ENCODE assay signal across 2 cellular contexts in the genomic region with DNA sequence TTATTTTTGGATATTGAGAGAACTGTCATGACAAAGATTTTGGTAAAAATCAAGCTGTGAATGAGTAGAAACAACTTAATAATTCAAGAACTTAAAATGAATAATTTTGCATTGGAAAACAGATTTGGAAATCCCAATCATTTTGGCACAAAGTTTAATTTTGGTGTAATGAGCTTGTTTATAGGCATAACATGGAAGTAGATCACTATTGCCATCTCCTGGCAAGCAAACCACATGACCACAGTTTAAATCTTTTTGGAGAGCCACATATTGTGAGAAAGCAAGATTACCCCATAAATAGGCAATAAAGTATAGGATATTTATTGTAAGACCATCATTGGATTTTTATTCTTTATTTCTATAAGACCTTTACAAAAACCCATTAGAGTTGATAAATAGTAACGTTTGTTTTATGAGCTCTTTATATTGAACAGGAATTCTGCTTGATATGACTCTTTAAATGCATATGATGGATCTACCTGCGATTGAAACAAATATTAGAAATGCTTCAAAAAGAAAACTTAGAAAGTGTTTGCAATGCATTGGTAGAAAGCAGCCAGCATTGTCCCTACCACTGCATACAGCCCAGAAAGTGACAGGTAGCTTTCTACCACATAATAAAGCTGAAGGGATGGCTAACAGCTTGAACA.
TF ChIP-seq lines count a peak whose summit lies in the region.

No MANE protein-coding gene starts in this region.

TF ChIP-seq in GM23338, 12 proteins besides CTCF, POLR2A, EP300 and RAD21 (continued from another document):
- TF ChIP-seq EZH2 (IDR thresholded peaks at IDR 0.05; ENCODE audit: low read depth, unreplicated experiment) (no peak), NANOG (IDR thresholded peaks at IDR 0.05; ENCODE audit: borderline replicate concordance) (no peak), STAT1 (IDR thresholded peaks at IDR 0.05; ENCODE audit: unreplicated experiment) (no peak), ZNF331 (CRISPR knock-in tag; IDR thresholded peaks at IDR 0.05; ENCODE audit: low read depth) (no peak), CREB1 (CRISPR knock-in tag; IDR thresholded peaks at IDR 0.05; ENCODE audit: low read depth) (no peak)
- TF ChIP-seq, protein P1, sequence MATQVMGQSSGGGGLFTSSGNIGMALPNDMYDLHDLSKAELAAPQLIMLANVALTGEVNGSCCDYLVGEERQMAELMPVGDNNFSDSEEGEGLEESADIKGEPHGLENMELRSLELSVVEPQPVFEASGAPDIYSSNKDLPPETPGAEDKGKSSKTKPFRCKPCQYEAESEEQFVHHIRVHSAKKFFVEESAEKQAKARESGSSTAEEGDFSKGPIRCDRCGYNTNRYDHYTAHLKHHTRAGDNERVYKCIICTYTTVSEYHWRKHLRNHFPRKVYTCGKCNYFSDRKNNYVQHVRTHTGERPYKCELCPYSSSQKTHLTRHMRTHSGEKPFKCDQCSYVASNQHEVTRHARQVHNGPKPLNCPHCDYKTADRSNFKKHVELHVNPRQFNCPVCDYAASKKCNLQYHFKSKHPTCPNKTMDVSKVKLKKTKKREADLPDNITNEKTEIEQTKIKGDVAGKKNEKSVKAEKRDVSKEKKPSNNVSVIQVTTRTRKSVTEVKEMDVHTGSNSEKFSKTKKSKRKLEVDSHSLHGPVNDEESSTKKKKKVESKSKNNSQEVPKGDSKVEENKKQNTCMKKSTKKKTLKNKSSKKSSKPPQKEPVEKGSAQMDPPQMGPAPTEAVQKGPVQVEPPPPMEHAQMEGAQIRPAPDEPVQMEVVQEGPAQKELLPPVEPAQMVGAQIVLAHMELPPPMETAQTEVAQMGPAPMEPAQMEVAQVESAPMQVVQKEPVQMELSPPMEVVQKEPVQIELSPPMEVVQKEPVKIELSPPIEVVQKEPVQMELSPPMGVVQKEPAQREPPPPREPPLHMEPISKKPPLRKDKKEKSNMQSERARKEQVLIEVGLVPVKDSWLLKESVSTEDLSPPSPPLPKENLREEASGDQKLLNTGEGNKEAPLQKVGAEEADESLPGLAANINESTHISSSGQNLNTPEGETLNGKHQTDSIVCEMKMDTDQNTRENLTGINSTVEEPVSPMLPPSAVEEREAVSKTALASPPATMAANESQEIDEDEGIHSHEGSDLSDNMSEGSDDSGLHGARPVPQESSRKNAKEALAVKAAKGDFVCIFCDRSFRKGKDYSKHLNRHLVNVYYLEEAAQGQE (IDR thresholded peaks at IDR 0.05; ENCODE audit: unreplicated experiment): no peak
- TF ChIP-seq, protein P2, sequence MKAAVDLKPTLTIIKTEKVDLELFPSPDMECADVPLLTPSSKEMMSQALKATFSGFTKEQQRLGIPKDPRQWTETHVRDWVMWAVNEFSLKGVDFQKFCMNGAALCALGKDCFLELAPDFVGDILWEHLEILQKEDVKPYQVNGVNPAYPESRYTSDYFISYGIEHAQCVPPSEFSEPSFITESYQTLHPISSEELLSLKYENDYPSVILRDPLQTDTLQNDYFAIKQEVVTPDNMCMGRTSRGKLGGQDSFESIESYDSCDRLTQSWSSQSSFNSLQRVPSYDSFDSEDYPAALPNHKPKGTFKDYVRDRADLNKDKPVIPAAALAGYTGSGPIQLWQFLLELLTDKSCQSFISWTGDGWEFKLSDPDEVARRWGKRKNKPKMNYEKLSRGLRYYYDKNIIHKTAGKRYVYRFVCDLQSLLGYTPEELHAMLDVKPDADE (IDR thresholded peaks at IDR 0.05): no peak
- TF ChIP-seq, protein P3, sequence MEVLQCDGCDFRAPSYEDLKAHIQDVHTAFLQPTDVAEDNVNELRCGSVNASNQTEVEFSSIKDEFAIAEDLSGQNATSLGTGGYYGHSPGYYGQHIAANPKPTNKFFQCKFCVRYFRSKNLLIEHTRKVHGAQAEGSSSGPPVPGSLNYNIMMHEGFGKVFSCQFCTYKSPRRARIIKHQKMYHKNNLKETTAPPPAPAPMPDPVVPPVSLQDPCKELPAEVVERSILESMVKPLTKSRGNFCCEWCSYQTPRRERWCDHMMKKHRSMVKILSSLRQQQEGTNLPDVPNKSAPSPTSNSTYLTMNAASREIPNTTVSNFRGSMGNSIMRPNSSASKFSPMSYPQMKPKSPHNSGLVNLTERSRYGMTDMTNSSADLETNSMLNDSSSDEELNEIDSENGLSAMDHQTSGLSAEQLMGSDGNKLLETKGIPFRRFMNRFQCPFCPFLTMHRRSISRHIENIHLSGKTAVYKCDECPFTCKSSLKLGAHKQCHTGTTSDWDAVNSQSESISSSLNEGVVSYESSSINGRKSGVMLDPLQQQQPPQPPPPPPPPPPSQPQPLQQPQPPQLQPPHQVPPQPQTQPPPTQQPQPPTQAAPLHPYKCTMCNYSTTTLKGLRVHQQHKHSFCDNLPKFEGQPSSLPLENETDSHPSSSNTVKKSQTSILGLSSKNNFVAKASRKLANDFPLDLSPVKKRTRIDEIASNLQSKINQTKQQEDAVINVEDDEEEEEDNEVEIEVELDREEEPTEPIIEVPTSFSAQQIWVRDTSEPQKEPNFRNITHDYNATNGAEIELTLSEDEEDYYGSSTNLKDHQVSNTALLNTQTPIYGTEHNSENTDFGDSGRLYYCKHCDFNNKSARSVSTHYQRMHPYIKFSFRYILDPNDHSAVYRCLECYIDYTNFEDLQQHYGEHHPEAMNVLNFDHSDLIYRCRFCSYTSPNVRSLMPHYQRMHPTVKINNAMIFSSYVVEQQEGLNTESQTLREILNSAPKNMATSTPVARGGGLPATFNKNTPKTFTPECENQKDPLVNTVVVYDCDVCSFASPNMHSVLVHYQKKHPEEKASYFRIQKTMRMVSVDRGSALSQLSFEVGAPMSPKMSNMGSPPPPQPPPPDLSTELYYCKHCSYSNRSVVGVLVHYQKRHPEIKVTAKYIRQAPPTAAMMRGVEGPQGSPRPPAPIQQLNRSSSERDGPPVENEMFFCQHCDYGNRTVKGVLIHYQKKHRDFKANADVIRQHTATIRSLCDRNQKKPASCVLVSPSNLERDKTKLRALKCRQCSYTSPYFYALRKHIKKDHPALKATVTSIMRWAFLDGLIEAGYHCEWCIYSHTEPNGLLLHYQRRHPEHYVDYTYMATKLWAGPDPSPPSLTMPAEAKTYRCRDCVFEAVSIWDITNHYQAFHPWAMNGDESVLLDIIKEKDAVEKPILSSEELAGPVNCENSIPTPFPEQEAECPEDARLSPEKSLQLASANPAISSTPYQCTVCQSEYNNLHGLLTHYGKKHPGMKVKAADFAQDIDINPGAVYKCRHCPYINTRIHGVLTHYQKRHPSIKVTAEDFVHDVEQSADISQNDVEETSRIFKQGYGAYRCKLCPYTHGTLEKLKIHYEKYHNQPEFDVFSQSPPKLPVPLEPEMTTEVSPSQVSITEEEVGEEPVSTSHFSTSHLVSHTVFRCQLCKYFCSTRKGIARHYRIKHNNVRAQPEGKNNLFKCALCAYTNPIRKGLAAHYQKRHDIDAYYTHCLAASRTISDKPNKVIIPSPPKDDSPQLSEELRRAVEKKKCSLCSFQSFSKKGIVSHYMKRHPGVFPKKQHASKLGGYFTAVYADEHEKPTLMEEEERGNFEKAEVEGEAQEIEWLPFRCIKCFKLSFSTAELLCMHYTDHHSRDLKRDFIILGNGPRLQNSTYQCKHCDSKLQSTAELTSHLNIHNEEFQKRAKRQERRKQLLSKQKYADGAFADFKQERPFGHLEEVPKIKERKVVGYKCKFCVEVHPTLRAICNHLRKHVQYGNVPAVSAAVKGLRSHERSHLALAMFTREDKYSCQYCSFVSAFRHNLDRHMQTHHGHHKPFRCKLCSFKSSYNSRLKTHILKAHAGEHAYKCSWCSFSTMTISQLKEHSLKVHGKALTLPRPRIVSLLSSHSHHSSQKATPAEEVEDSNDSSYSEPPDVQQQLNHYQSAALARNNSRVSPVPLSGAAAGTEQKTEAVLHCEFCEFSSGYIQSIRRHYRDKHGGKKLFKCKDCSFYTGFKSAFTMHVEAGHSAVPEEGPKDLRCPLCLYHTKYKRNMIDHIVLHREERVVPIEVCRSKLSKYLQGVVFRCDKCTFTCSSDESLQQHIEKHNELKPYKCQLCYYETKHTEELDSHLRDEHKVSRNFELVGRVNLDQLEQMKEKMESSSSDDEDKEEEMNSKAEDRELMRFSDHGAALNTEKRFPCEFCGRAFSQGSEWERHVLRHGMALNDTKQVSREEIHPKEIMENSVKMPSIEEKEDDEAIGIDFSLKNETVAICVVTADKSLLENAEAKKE (CRISPR knock-in tag; IDR thresholded peaks at IDR 0.05): no peak

TF ChIP-seq in HepG2, 621 proteins besides CTCF, POLR2A, EP300 and RAD21:
- TF ChIP-seq, protein P4, sequence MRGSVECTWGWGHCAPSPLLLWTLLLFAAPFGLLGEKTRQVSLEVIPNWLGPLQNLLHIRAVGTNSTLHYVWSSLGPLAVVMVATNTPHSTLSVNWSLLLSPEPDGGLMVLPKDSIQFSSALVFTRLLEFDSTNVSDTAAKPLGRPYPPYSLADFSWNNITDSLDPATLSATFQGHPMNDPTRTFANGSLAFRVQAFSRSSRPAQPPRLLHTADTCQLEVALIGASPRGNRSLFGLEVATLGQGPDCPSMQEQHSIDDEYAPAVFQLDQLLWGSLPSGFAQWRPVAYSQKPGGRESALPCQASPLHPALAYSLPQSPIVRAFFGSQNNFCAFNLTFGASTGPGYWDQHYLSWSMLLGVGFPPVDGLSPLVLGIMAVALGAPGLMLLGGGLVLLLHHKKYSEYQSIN (CRISPR knock-in tag; IDR thresholded peaks at IDR 0.05; ENCODE audit: borderline replicate concordance): no peak
- no peak for TF ChIP-seq ZNF432 (CRISPR knock-in tag; IDR thresholded peaks at IDR 0.05; ENCODE audit: borderline replicate concordance)
- TF ChIP-seq SMAD3 (CRISPR knock-in tag; IDR thresholded peaks at IDR 0.05): no peak
- TF ChIP-seq STAG1 (CRISPR knock-in tag; IDR thresholded peaks at IDR 0.05): peak; percentile 72
- TF ChIP-seq SMC3 (IDR thresholded peaks at IDR 0.05; ENCODE audit: low read length): peak; percentile 25; the same call in 1 of the 2 replicates
TF ChIP-seq in HepG2: peak in this region for 2.
